Comparison of ENCODE assay signal across 9 cellular contexts in the genomic region with DNA sequence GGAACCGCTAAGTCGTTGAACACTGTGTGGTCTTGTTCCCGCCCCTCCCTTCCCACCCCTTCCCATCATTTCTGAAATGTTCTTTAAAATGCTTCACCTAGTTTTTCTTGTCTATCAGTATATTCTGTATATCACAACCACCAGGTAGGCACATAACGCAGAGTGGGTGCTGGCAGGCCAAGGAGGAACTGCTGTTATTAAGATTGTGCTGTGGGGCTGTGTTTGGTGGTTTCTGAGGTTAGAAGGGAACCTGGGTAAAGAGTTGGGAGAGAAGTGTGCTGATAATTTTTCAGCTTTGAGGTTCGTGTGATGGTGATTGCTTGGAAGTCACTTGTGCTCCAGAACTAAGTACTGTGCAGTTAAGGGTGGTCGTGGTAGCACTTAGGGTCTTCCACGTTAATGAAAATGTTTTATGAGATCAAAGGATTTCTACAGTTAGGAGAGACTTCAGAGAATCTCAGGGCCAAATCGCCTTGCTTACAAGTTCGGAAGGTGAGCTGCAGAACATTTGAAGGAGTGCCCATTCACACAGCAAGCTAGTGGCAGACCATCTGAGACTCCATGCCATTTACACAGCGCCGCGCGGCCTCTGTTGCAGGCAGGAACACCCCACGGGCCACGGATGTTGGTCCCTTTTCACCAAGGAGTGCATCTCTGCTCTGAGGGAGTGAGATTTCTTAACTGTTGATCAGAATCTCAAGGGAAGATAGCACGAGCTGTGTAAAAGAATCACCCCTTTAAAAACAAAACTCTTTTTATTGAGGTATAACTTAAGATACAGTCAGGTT. TPM values are rescaled to one million over a fixed set of nuclear protein-coding genes. Genes with fewer than 3 reads are reported as not detected.
DNase-seq lines count a peak whose midpoint lies in the region; ATAC-seq and TF ChIP-seq lines count a peak whose summit lies in the region.
"Had no signal": no experiment of that assay in that cellular context is flagged by ENCODE, and none has a peak within 500 bp of the region (broad histone marks: within the 10 kb centered on the region; RNA-seq: fewer than 3 reads in every experiment).

No MANE protein-coding gene starts in this region.

- H3K4me3 Mint-ChIP-seq in T-helper 17 cell: peak overlapping the region; percentile 88

- peaks cover 3% of the 10 kb centered on the region for H3K36me3 Mint-ChIP-seq in T-helper 17 cell (ENCODE audit: low read depth)

- peak overlapping the region; percentile 99 for H3K9ac ChIP-seq in HCT116 (ENCODE audit: low read length)

- no peaks in the 10 kb centered on the region for H3K27me3 Mint-ChIP-seq in T-helper 17 cell

- DNase-seq in HCT116 (ENCODE audit: low read depth, low spot score) (no peak), T-helper 17 cell (no peak), esophagus squamous epithelium (lab: John Stamatoyannopoulos, UW) (no peak), gastrocnemius medialis (no peak), SHP77 treated with DMSO at 0.1 percent for 48 hours (lab: John Stamatoyannopoulos, UW) (no peak), HT-29 (ENCODE audit: low spot score) (no peak)
- no peak for DNase-seq in stimulated activated CD4-positive, alpha-beta T cell treated with anti-CD3 and anti-CD28 coated beads, Interleukin-4, amount 100 ng/mL, for 24 hours
- DNase-seq: NCI-H2029 treated with DMSO at 0.1 percent for 48 hours had no signal

- TF ChIP-seq POLR2A in HCT116 (IDR thresholded peaks at IDR 0.05; ENCODE audit: borderline replicate concordance, extremely low read depth, insufficient read depth, insufficient read length) (no peak), esophagus squamous epithelium (IDR thresholded peaks at IDR 0.05) (no peak), gastrocnemius medialis (IDR thresholded peaks at IDR 0.05) (no peak)

- ATAC-seq in HCT116 (no peak), T-helper 17 cell (no peak), gastrocnemius medialis (no peak), GM18867 (IDR thresholded peaks at IDR 0.05; ENCODE audit: unreplicated experiment) (no peak)

- H3K27ac Mint-ChIP-seq in T-helper 17 cell: peak overlapping the region; percentile 95

- H4K20me1 ChIP-seq in HCT116 (ENCODE audit: insufficient read depth): peaks cover 1% of the 10 kb centered on the region; the same call in 1 of the 2 replicates

- intact Hi-C loops in HCT116 (cut with micrococcal nuclease): loop anchor here (5.0 kb wide), 1 partner anchor 138 kb away; no protein-coding TSS in a partner anchor
- intact Hi-C loops in esophagus squamous epithelium (cut with DNase I): loop anchor here (10.0 kb wide), 2 partner anchors 134 to 186 kb away; no protein-coding TSS in a partner anchor
- intact Hi-C loops in gastrocnemius medialis (cut with DNase I; ENCODE audit: low total_unique reads): no loop called here

- H3K36me3 ChIP-seq in HCT116 (ENCODE audit: control insufficient read depth in 1 of 2, insufficient read depth in 2 of 2, low read length in 2 of 2): peaks cover 10 to 20% of the 10 kb centered on the region in 2 experiments; a peak in 3 of 4 replicates
- peaks cover 0 to 36% (median 10%) of the 10 kb centered on the region in 3 donors for H3K36me3 ChIP-seq in esophagus squamous epithelium
- no peaks in the 10 kb centered on the region for H3K36me3 ChIP-seq in gastrocnemius medialis

- H3K27me3 ChIP-seq in HCT116 (ENCODE audit: insufficient read depth, low read length): no peaks in the 10 kb centered on the region
- no peaks in the 10 kb centered on the region for H3K27me3 ChIP-seq in esophagus squamous epithelium
- H3K27me3 ChIP-seq in gastrocnemius medialis: no peaks in the 10 kb centered on the region

- RAD21 ChIA-PET in HCT116 (lab: Charles Lee; ENCODE audit: low non-redundant PET in 1 of 2, low total read pairs in 2 of 2, uncharacterized antibody in 2 of 2, unreplicated experiment in 2 of 2): no interaction called here

- in situ Hi-C loops in gastrocnemius medialis (cut with MboI; ENCODE audit: low sequenced_read_pairs in 4 of 4): loop anchor here in 3 of 4 donors (10.0 to 25.0 kb wide), 3 partner anchors 114 to 186 kb away; no protein-coding TSS in a partner anchor

- POLR2A ChIA-PET in HCT116 (lab: Charles Lee): no interaction called here

- TSS peak; percentile 53 for BruUV-seq in HCT116 (replicated peaks; lab: Mats Ljungman, UMichigan)

- H2AFZ ChIP-seq in HCT116 (ENCODE audit: low read depth, low read length, poor library complexity, severe bottlenecking): no peak overlapping the region

- H3K79me2 ChIP-seq in HCT116 (ENCODE audit: insufficient read depth, low read length): peaks cover 63% of the 10 kb centered on the region

- no peak for TF ChIP-seq RAD21 in HCT116 (IDR thresholded peaks at IDR 0.05; ENCODE audit: low read depth)

- peaks cover 3 to 30% of the 10 kb centered on the region in 2 experiments; a peak in 3 of 4 replicates for H3K4me1 ChIP-seq in HCT116 (ENCODE audit: control insufficient read depth in 1 of 2, insufficient read depth in 2 of 2, low read length in 2 of 2)
- H3K4me1 ChIP-seq in esophagus squamous epithelium: peaks cover 13 to 62% (median 21%) of the 10 kb centered on the region in 3 donors
- H3K4me1 ChIP-seq in gastrocnemius medialis: peaks cover 36 to 55% of the 10 kb centered on the region in 2 donors

- H3K4me2 ChIP-seq in HCT116 (ENCODE audit: low read length): peak overlapping the region; percentile 95

- no peak for TF ChIP-seq CTCF in HCT116 (IDR thresholded peaks at IDR 0.05 in 2 of 3, conservative IDR thresholded peaks at IDR 0.05 in 1 of 3; ENCODE audit: borderline replicate concordance in 1 of 3, insufficient read depth in 1 of 3, low read depth in 2 of 3, low read length in 2 of 3)
- no peak for TF ChIP-seq CTCF in esophagus squamous epithelium (IDR thresholded peaks at IDR 0.05)
- TF ChIP-seq CTCF in gastrocnemius medialis (IDR thresholded peaks at IDR 0.05 in 4 of 5, conservative IDR thresholded peaks at IDR 0.05 in 1 of 5): no peak

- WGBS in esophagus squamous epithelium, 2 donors: 54 to 65% methylated on average over 11 to 16 of the region's 16 CpGs

- no peak overlapping the region; the same call in 1 of the 2 replicates for H3K27ac ChIP-seq in HCT116 (ENCODE audit: low read depth, low read length)
- peak overlapping the region; percentile 90 to 99 (median 94) for H3K27ac ChIP-seq in esophagus squamous epithelium
- H3K27ac ChIP-seq in gastrocnemius medialis: peak overlapping the region; percentile 81 to 94 (median 91)

- CTCF ChIA-PET in HCT116 (lab: Charles Lee): no interaction called here

- no peaks in the 10 kb centered on the region for H3K9me2 ChIP-seq in HCT116 (ENCODE audit: insufficient read depth)

- H3K4me1 Mint-ChIP-seq in T-helper 17 cell: peaks cover 42% of the 10 kb centered on the region

- no peaks in the 10 kb centered on the region for H3K9me3 ChIP-seq in HCT116 (ENCODE audit: control insufficient read depth in 1 of 2, insufficient read depth in 1 of 2, low read depth in 1 of 2, low read length in 2 of 2)
- no peaks in the 10 kb centered on the region for H3K9me3 ChIP-seq in T-helper 17 cell (ENCODE audit: control insufficient read depth, low read length, poor library complexity, severe bottlenecking)
- no peaks in the 10 kb centered on the region for H3K9me3 ChIP-seq in esophagus squamous epithelium
- no peaks in the 10 kb centered on the region for H3K9me3 ChIP-seq in gastrocnemius medialis

- H3K4me3 ChIP-seq in HCT116 (replicated peaks in 1 of 2; ENCODE audit: low read depth in 1 of 2, low read length in 2 of 2): peak overlapping the region; percentile 68 to 96
- H3K4me3 ChIP-seq in esophagus squamous epithelium: peak overlapping the region; percentile 56 to 85 (median 82)
- peak overlapping the region; percentile 79 to 93 (median 80) for H3K4me3 ChIP-seq in gastrocnemius medialis

TF ChIP-seq in HCT116, 20 proteins besides CTCF, POLR2A, EP300 and RAD21:
- TF ChIP-seq EZH2 (IDR thresholded peaks at IDR 0.05) (no peak), SP1 (IDR thresholded peaks at IDR 0.05; ENCODE audit: low read depth) (no peak), REST (IDR thresholded peaks at IDR 0.05; ENCODE audit: low read depth) (no peak), YY1 (IDR thresholded peaks at IDR 0.05; ENCODE audit: extremely low read depth, insufficient replicate concordance, low read depth, low read length) (no peak)

RNA-seq across cellular contexts. Expression of gene UBE3C, which starts 1.6 kb away (rescaled TPM):
- 68.3 TPM for total RNA-seq in HCT116 (2021; ENCODE audit: unreplicated experiment)
- polyA plus RNA-seq in HCT116 (2012): 27.6 and 34.1 TPM in 2 replicates
- total RNA-seq in T-helper 17 cell: 10 to 100 TPM; 48.0 to 51.7 TPM
- total RNA-seq in esophagus squamous epithelium: 100 to 1,000 TPM in 1 of 4 donors, 10 to 100 TPM in 3; 52.2 to 101 (median 68.3) TPM
- 100 to 1,000 TPM in 1 of 4 donors, 10 to 100 TPM in 3; 64.4 to 123 (median 76.3) TPM for total RNA-seq in gastrocnemius medialis
- total RNA-seq in HT-29 (2014; rRNA removed; shearing (Covaris generic)): 82.2 and 87.7 TPM in 2 replicates
